Comparison of ENCODE assay signal across 8 cellular contexts in the genomic region with DNA sequence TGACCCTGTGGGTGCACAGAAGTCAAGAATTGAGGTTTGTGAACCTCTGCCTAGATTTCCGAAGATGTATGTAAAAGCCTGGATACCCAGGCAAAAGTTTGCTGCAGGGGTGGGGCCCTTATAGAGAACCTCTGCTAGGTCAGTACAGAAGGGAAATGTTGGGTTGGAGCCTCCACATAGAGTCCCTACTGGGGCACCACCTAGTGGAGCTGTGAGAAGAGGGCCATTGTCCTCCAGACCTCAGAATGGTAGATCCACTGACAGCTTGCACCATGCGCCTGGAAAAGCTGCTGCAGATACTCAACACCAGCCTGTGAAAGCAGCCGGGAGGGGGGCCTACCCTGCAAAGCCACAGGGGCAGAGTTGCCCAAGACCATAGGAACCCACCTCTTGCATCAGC.
DNase-seq lines count a peak whose midpoint lies in the region; ATAC-seq and TF ChIP-seq lines count a peak whose summit lies in the region.
"Not testable (repeated sequence)": the region's sequence is repeated elsewhere in the genome, so short reads cannot be mapped to it uniquely, and the experiment has no call there.

No MANE protein-coding gene starts in this region.

- H3K27me3 Mint-ChIP-seq in endodermal cell (ENCODE audit: insufficient read depth): not testable (repeated sequence)

- not testable (repeated sequence) for H3K9ac ChIP-seq in endodermal cell (ENCODE audit: extremely low read depth, low read length, poor library complexity, severe bottlenecking)

- not testable (repeated sequence) for H3K9me3 ChIP-seq in endodermal cell (ENCODE audit: control insufficient read depth, low read length); mucosa of descending colon

- in situ Hi-C loops in SK-MEL-5 (cut with HindIII; ENCODE audit: low pct_unique_long_range_greater_than_20kb, low sequenced_read_pairs): not testable (repeated sequence)

- ATAC-seq in mucosa of descending colon: not testable (repeated sequence)

- not testable (repeated sequence) for H3K9me3 Mint-ChIP-seq in endodermal cell

- peak; percentile 39 for TF ChIP-seq CTCF in GM12864 (IDR thresholded peaks at IDR 0.05; ENCODE audit: low read depth, low read length, missing control alignments)
- peak; percentile 5; the same call in 1 of the 2 replicates for TF ChIP-seq CTCF in GM12875 (IDR thresholded peaks at IDR 0.05; ENCODE audit: borderline replicate concordance, insufficient read depth, low read depth, low read length)
- TF ChIP-seq CTCF in endodermal cell (conservative IDR thresholded peaks at IDR 0.05): peak; percentile 60
- TF ChIP-seq CTCF in mucosa of descending colon (IDR thresholded peaks at IDR 0.05): not testable (repeated sequence)

- not testable (repeated sequence) for H3K4me1 ChIP-seq in endodermal cell (ENCODE audit: control insufficient read depth, insufficient read depth, low read length); mucosa of descending colon (ENCODE audit: low read depth)

- not testable (repeated sequence) for H3K27ac ChIP-seq in endodermal cell (ENCODE audit: low read depth, low read length)

- H3K4me3 ChIP-seq in GM12864 (ENCODE audit: low read depth, low read length); GM12875 (ENCODE audit: low read depth, low read length); endodermal cell (ENCODE audit: low read length); mucosa of descending colon: not testable (repeated sequence)

- not testable (repeated sequence) for H3K27me3 ChIP-seq in endodermal cell (ENCODE audit: control insufficient read depth, insufficient read depth, low read length, poor library complexity, severe bottlenecking)

- WGBS in endodermal cell (ENCODE audit: insufficient coverage in 1 of 2, insufficient read length in 1 of 2), 2 experiments: 79 to 89% methylated on average over 3 of the region's 3 CpGs

- H3K36me3 ChIP-seq in endodermal cell (ENCODE audit: control insufficient read depth, insufficient read depth, low read length); mucosa of descending colon (ENCODE audit: low read depth): not testable (repeated sequence)

- intact Hi-C loops in head of caudate nucleus (cut with DNase I); mucosa of descending colon (cut with DNase I, micrococcal nuclease): not testable (repeated sequence)

- peaks cover 13% of the 10 kb centered on the region for H3K4me1 Mint-ChIP-seq in endodermal cell

- H3K36me3 Mint-ChIP-seq in endodermal cell (ENCODE audit: low read depth): not testable (repeated sequence)

- H3K27ac Mint-ChIP-seq in endodermal cell: not testable (repeated sequence)

- DNase-seq in EH (ENCODE audit: low read depth) (peak; percentile 1), NCI-H69 (lab: John Stamatoyannopoulos, UW) (peak; percentile 4), SK-MEL-5 (ENCODE audit: low read depth, low spot score) (peak; percentile 37), endodermal cell (peak; percentile 32), head of caudate nucleus (peak in 26 of 42 donors; percentile 1 to 69 (median 20)), mucosa of descending colon (peak in 2 of 3 donors; percentile 15 to 26)
- not testable (repeated sequence) for DNase-seq in GM12864 (ENCODE audit: low read depth)

- H3K4me3 Mint-ChIP-seq in endodermal cell: not testable (repeated sequence)
